1 cellular context compared by ENCODE assay signal in the genomic region with DNA sequence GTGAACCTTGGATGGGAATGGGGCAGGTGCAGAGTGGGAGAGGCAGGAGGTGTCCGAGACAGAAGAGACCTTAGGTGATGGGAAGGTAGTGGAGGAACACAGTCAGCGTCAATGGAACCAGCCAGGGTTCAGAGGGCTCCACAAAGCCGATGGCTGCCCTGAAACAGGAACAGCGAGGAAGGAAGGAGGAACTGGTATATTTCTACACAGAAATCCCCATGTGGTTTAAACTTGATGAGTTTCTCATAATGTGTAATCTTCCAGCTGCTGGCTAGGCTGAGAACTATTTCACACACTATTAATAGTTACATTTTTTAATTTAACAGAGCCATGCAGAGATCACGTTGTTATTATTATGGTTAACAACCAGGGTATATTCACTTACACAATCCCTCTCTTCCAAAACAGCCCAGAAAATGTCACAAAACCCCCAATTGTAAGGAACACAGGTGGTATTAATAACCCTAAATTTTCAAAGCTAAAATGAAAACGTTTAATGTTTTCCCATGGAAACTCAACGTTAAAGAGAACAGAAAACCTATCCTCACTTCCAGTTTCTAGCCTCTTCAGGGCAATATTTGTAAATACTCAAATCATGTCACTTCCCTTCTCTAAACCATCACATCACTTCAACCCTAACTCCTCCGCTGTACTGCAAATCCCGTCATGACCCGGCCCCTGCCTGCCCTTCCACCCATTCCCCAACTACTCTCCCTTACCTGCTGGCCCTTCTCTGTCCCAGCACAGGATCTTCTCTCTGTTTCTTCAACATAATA.
TF ChIP-seq lines count a peak whose summit lies in the region.

No MANE protein-coding gene starts in this region.

TF ChIP-seq in GM12878, 131 proteins besides CTCF, POLR2A, EP300 and RAD21 (continued from another document and continues in another):
- TF ChIP-seq, protein P1, sequence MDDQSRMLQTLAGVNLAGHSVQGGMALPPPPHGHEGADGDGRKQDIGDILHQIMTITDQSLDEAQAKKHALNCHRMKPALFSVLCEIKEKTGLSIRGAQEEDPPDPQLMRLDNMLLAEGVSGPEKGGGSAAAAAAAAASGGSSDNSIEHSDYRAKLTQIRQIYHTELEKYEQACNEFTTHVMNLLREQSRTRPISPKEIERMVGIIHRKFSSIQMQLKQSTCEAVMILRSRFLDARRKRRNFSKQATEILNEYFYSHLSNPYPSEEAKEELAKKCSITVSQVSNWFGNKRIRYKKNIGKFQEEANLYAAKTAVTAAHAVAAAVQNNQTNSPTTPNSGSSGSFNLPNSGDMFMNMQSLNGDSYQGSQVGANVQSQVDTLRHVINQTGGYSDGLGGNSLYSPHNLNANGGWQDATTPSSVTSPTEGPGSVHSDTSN (IDR thresholded peaks at IDR 0.05; ENCODE audit: insufficient replicate concordance, low read depth, low read length) = no peak
- TF ChIP-seq YBX1 (IDR thresholded peaks at IDR 0.05) (no peak), HDGF (IDR thresholded peaks at IDR 0.05) (peak; percentile 93), SP1 (IDR thresholded peaks at IDR 0.05; ENCODE audit: low read depth, low read length) (peak; percentile 40), CREM (IDR thresholded peaks at IDR 0.05; ENCODE audit: low read depth) (peak; percentile 55), SIN3A (IDR thresholded peaks at IDR 0.05; ENCODE audit: low read depth, low read length) (no peak), SRF (IDR thresholded peaks at IDR 0.05; ENCODE audit: low read depth in 2 of 2, low read length in 2 of 2) (no peak), ETV6 (conservative IDR thresholded peaks at IDR 0.05 in 1 of 2, IDR thresholded peaks at IDR 0.05 in 1 of 2; ENCODE audit: borderline replicate concordance in 1 of 2, low read depth in 1 of 2) (peak in 1 of 2 experiments; percentile 90; a peak in 2 of 4 replicates), NRF1 (conservative IDR thresholded peaks at IDR 0.05; ENCODE audit: low read depth, low read length) (no peak), RELA (IDR thresholded peaks at IDR 0.05; ENCODE audit: borderline replicate concordance, partially characterized antibody) (no peak), KLF5 (IDR thresholded peaks at IDR 0.05; ENCODE audit: partially characterized antibody) (no peak), CHD1 (IDR thresholded peaks at IDR 0.05; ENCODE audit: low read depth, low read length) (no peak), TCF7 (IDR thresholded peaks at IDR 0.05; ENCODE audit: borderline replicate concordance) (no peak), ZBED1 (IDR thresholded peaks at IDR 0.05; ENCODE audit: borderline replicate concordance) (0 out of 2 replicates have a peak, but pooled peaks have one; percentile 63), ZSCAN29 (IDR thresholded peaks at IDR 0.05) (no peak), HDAC6 (IDR thresholded peaks at IDR 0.05; ENCODE audit: unreplicated experiment) (no peak), RUNX3 (IDR thresholded peaks at IDR 0.05; ENCODE audit: low read length) (peak; percentile 96), MYB (IDR thresholded peaks at IDR 0.05; ENCODE audit: borderline replicate concordance, low read depth, low read length) (no peak), EED (IDR thresholded peaks at IDR 0.05; ENCODE audit: low read depth) (peak; percentile 93), BACH1 (IDR thresholded peaks at IDR 0.05; ENCODE audit: borderline replicate concordance) (peak; percentile 67), FOXM1 (IDR thresholded peaks at IDR 0.05; ENCODE audit: low read depth, low read length) (peak; percentile 90; the same call in 1 of the 2 replicates), MYC (IDR thresholded peaks at IDR 0.05; ENCODE audit: insufficient read depth, insufficient read length, insufficient replicate concordance, low read length, severe bottlenecking) (no peak), STAT1 (conservative IDR thresholded peaks at IDR 0.05) (no peak), ZNF207 (IDR thresholded peaks at IDR 0.05; ENCODE audit: borderline replicate concordance) (no peak), MTA2 (IDR thresholded peaks at IDR 0.05; ENCODE audit: low read depth) (peak; percentile 90), STAT3 (IDR thresholded peaks at IDR 0.05; ENCODE audit: low read depth, low read length) (peak; percentile 29; the same call in 1 of the 2 replicates), POU2F2 (IDR thresholded peaks at IDR 0.05; ENCODE audit: borderline replicate concordance, low read depth, low read length) (peak; percentile 56), MEF2A (IDR thresholded peaks at IDR 0.05; ENCODE audit: insufficient read depth, low read depth, low read length) (peak; percentile 90), SUZ12 (IDR thresholded peaks at IDR 0.05; ENCODE audit: unreplicated experiment) (no peak), KDM1A (IDR thresholded peaks at IDR 0.05; ENCODE audit: borderline replicate concordance) (no peak), NR2C2 (IDR thresholded peaks at IDR 0.05; ENCODE audit: borderline replicate concordance, control insufficient read depth, insufficient read length, low read depth) (no peak), BHLHE40 (IDR thresholded peaks at IDR 0.05; ENCODE audit: borderline replicate concordance in 1 of 2, low read depth in 2 of 2, low read length in 1 of 2) (peak; percentile 37 to 54; a peak in 2 of 4 replicates), ZZZ3 (IDR thresholded peaks at IDR 0.05; ENCODE audit: control insufficient read depth, insufficient read length, low read depth) (no peak), PML (IDR thresholded peaks at IDR 0.05; ENCODE audit: low read length) (no peak), SMARCA5 (IDR thresholded peaks at IDR 0.05) (no peak), NFYA (IDR thresholded peaks at IDR 0.05; ENCODE audit: borderline replicate concordance, low read depth, low read length) (no peak)
- TF ChIP-seq, protein P2, sequence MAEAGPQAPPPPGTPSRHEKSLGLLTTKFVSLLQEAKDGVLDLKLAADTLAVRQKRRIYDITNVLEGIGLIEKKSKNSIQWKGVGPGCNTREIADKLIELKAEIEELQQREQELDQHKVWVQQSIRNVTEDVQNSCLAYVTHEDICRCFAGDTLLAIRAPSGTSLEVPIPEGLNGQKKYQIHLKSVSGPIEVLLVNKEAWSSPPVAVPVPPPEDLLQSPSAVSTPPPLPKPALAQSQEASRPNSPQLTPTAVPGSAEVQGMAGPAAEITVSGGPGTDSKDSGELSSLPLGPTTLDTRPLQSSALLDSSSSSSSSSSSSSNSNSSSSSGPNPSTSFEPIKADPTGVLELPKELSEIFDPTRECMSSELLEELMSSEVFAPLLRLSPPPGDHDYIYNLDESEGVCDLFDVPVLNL (IDR thresholded peaks at IDR 0.05; ENCODE audit: low read depth, low read length) = no peak
- TF ChIP-seq, protein P3, sequence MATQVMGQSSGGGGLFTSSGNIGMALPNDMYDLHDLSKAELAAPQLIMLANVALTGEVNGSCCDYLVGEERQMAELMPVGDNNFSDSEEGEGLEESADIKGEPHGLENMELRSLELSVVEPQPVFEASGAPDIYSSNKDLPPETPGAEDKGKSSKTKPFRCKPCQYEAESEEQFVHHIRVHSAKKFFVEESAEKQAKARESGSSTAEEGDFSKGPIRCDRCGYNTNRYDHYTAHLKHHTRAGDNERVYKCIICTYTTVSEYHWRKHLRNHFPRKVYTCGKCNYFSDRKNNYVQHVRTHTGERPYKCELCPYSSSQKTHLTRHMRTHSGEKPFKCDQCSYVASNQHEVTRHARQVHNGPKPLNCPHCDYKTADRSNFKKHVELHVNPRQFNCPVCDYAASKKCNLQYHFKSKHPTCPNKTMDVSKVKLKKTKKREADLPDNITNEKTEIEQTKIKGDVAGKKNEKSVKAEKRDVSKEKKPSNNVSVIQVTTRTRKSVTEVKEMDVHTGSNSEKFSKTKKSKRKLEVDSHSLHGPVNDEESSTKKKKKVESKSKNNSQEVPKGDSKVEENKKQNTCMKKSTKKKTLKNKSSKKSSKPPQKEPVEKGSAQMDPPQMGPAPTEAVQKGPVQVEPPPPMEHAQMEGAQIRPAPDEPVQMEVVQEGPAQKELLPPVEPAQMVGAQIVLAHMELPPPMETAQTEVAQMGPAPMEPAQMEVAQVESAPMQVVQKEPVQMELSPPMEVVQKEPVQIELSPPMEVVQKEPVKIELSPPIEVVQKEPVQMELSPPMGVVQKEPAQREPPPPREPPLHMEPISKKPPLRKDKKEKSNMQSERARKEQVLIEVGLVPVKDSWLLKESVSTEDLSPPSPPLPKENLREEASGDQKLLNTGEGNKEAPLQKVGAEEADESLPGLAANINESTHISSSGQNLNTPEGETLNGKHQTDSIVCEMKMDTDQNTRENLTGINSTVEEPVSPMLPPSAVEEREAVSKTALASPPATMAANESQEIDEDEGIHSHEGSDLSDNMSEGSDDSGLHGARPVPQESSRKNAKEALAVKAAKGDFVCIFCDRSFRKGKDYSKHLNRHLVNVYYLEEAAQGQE (IDR thresholded peaks at IDR 0.05; ENCODE audit: low read depth, low read length) = no peak
- TF ChIP-seq, protein P4, sequence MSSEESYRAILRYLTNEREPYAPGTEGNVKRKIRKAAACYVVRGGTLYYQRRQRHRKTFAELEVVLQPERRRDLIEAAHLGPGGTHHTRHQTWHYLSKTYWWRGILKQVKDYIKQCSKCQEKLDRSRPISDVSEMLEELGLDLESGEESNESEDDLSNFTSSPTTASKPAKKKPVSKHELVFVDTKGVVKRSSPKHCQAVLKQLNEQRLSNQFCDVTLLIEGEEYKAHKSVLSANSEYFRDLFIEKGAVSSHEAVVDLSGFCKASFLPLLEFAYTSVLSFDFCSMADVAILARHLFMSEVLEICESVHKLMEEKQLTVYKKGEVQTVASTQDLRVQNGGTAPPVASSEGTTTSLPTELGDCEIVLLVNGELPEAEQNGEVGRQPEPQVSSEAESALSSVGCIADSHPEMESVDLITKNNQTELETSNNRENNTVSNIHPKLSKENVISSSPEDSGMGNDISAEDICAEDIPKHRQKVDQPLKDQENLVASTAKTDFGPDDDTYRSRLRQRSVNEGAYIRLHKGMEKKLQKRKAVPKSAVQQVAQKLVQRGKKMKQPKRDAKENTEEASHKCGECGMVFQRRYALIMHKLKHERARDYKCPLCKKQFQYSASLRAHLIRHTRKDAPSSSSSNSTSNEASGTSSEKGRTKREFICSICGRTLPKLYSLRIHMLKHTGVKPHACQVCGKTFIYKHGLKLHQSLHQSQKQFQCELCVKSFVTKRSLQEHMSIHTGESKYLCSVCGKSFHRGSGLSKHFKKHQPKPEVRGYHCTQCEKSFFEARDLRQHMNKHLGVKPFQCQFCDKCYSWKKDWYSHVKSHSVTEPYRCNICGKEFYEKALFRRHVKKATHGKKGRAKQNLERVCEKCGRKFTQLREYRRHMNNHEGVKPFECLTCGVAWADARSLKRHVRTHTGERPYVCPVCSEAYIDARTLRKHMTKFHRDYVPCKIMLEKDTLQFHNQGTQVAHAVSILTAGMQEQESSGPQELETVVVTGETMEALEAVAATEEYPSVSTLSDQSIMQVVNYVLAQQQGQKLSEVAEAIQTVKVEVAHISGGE (CRISPR knock-in tag; IDR thresholded peaks at IDR 0.05) = no peak
- TF ChIP-seq, protein P5, sequence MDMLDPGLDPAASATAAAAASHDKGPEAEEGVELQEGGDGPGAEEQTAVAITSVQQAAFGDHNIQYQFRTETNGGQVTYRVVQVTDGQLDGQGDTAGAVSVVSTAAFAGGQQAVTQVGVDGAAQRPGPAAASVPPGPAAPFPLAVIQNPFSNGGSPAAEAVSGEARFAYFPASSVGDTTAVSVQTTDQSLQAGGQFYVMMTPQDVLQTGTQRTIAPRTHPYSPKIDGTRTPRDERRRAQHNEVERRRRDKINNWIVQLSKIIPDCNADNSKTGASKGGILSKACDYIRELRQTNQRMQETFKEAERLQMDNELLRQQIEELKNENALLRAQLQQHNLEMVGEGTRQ (IDR thresholded peaks at IDR 0.05; ENCODE audit: borderline replicate concordance, low read depth, low read length) = no peak
- TF ChIP-seq, protein P6, sequence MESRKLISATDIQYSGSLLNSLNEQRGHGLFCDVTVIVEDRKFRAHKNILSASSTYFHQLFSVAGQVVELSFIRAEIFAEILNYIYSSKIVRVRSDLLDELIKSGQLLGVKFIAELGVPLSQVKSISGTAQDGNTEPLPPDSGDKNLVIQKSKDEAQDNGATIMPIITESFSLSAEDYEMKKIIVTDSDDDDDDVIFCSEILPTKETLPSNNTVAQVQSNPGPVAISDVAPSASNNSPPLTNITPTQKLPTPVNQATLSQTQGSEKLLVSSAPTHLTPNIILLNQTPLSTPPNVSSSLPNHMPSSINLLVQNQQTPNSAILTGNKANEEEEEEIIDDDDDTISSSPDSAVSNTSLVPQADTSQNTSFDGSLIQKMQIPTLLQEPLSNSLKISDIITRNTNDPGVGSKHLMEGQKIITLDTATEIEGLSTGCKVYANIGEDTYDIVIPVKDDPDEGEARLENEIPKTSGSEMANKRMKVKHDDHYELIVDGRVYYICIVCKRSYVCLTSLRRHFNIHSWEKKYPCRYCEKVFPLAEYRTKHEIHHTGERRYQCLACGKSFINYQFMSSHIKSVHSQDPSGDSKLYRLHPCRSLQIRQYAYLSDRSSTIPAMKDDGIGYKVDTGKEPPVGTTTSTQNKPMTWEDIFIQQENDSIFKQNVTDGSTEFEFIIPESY (IDR thresholded peaks at IDR 0.05) = no peak
- TF ChIP-seq, protein P7, sequence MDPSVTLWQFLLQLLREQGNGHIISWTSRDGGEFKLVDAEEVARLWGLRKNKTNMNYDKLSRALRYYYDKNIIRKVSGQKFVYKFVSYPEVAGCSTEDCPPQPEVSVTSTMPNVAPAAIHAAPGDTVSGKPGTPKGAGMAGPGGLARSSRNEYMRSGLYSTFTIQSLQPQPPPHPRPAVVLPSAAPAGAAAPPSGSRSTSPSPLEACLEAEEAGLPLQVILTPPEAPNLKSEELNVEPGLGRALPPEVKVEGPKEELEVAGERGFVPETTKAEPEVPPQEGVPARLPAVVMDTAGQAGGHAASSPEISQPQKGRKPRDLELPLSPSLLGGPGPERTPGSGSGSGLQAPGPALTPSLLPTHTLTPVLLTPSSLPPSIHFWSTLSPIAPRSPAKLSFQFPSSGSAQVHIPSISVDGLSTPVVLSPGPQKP (IDR thresholded peaks at IDR 0.05; ENCODE audit: low read depth, low read length) = no peak
- TF ChIP-seq, protein P8, sequence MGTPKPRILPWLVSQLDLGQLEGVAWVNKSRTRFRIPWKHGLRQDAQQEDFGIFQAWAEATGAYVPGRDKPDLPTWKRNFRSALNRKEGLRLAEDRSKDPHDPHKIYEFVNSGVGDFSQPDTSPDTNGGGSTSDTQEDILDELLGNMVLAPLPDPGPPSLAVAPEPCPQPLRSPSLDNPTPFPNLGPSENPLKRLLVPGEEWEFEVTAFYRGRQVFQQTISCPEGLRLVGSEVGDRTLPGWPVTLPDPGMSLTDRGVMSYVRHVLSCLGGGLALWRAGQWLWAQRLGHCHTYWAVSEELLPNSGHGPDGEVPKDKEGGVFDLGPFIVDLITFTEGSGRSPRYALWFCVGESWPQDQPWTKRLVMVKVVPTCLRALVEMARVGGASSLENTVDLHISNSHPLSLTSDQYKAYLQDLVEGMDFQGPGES (IDR thresholded peaks at IDR 0.05) = no peak
- TF ChIP-seq, protein P9, sequence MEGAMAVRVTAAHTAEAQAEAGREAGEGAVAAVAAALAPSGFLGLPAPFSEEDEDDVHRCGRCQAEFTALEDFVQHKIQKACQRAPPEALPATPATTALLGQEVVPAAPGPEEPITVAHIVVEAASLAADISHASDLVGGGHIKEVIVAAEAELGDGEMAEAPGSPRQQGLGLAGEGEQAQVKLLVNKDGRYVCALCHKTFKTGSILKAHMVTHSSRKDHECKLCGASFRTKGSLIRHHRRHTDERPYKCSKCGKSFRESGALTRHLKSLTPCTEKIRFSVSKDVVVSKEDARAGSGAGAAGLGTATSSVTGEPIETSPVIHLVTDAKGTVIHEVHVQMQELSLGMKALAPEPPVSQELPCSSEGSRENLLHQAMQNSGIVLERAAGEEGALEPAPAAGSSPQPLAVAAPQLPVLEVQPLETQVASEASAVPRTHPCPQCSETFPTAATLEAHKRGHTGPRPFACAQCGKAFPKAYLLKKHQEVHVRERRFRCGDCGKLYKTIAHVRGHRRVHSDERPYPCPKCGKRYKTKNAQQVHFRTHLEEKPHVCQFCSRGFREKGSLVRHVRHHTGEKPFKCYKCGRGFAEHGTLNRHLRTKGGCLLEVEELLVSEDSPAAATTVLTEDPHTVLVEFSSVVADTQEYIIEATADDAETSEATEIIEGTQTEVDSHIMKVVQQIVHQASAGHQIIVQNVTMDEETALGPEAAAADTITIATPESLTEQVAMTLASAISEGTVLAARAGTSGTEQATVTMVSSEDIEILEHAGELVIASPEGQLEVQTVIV (IDR thresholded peaks at IDR 0.05; ENCODE audit: borderline replicate concordance, partially characterized antibody) = no peak
